Comparison of ENCODE assay signal across 1 cellular context in the genomic region with DNA sequence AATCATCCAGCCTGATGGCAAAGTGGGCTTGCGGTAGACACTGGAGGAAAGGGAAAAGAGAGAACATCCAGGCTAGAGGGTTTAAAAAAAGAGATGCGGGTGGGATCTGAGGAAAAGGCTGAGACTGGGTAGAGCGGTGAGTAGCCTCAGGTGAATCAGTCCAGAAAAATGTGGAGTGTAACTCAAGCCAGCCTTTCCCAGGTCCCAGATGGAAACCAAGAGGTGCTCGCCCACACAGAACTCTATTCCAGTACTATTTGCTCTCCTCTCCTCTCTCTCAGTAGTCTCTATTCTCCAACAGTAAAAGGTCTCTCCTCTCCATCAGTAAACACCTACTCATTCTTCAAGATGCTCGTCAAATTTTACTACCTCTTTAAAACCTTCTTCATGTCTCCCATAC.
TF ChIP-seq lines count a peak whose summit lies in the region.

No MANE protein-coding gene starts in this region.

TF ChIP-seq in IMR-90, 13 proteins besides CTCF, POLR2A, EP300 and RAD21 (continued from another document):
- TF ChIP-seq, protein P1, sequence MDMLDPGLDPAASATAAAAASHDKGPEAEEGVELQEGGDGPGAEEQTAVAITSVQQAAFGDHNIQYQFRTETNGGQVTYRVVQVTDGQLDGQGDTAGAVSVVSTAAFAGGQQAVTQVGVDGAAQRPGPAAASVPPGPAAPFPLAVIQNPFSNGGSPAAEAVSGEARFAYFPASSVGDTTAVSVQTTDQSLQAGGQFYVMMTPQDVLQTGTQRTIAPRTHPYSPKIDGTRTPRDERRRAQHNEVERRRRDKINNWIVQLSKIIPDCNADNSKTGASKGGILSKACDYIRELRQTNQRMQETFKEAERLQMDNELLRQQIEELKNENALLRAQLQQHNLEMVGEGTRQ (IDR thresholded peaks at IDR 0.05; ENCODE audit: low read depth, low read length) = no peak
- TF ChIP-seq SMC3 (IDR thresholded peaks at IDR 0.05; ENCODE audit: low read depth, low read length) (no peak), CEBPB (IDR thresholded peaks at IDR 0.05; ENCODE audit: low read depth, low read length) (no peak), MAFK (IDR thresholded peaks at IDR 0.05; ENCODE audit: low read depth, low read length) (no peak), MXI1 (IDR thresholded peaks at IDR 0.05; ENCODE audit: borderline replicate concordance, low read depth, low read length) (no peak), MAZ (IDR thresholded peaks at IDR 0.05; ENCODE audit: borderline replicate concordance, low read depth, low read length) (no peak), NFE2L2 (IDR thresholded peaks at IDR 0.05; ENCODE audit: low read depth, low read length) (no peak)
- TF ChIP-seq, protein P2, sequence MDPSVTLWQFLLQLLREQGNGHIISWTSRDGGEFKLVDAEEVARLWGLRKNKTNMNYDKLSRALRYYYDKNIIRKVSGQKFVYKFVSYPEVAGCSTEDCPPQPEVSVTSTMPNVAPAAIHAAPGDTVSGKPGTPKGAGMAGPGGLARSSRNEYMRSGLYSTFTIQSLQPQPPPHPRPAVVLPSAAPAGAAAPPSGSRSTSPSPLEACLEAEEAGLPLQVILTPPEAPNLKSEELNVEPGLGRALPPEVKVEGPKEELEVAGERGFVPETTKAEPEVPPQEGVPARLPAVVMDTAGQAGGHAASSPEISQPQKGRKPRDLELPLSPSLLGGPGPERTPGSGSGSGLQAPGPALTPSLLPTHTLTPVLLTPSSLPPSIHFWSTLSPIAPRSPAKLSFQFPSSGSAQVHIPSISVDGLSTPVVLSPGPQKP (IDR thresholded peaks at IDR 0.05; ENCODE audit: borderline replicate concordance, low read depth, low read length) = no peak
TF ChIP-seq in IMR-90: peak in this region for 0.
